8 cellular contexts compared by ENCODE assay signal in the genomic region with DNA sequence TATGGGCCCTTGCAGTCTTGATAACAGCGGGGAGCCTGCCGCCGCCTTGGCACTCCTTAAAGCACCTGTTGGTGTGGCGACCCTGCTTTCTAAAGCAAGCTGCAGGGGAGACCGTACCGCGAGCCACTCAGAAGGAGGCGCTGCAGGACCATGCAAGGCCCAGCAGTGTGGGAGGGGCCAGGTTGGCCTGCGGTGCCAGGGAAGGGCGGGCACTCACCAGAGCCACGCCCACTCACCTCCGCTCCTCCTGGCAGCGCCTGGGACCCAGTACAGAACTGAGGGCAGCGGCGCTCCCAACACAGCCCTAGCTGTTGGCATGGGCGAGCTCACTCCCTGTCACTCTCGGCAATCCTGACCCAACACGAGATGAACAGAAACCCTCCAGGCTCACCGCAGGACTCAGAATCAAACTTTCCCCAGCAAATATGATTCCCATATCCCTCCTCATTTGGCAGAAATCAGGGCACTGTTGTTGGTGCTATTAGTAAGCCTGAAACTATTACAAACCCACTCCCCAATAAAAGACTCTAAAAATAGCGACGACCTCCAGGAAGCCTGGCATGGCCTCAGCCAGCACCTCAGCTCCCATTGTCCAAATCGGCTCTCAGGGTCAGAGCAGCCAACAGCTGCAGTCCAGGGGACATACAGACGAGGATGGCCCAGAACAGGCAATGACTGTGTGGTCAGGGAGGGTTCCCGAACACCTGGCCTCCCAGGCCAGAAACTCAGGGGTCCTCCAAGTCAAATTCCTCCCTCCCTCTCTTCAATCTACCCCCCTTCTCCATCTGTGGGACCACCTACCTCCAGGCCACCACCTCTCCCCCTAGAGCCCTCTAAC.
DNase-seq lines count a peak whose midpoint lies in the region; ATAC-seq and TF ChIP-seq lines count a peak whose summit lies in the region.

No MANE protein-coding gene starts in this region.

- CTCF ChIA-PET in BJ (lab: Yijun Ruan, JAX): interaction anchor here (0.7 to 3.5 kb wide), 8 partner anchors 32 to 240 kb away, joined by 3 to 34 read pairs (median 4); no protein-coding TSS in a partner anchor

- ATAC-seq in GM19438 (IDR thresholded peaks at IDR 0.05; ENCODE audit: low read depth, unreplicated experiment) (peak; percentile 67), esophagus mucosa (peak; percentile 71), HG02884 (IDR thresholded peaks at IDR 0.05; ENCODE audit: unreplicated experiment) (no peak)

- no peak overlapping the region for H2AFZ ChIP-seq in neural cell (ENCODE audit: low read depth, low read length)

- TF ChIP-seq RAD21 in neural cell (conservative IDR thresholded peaks at IDR 0.05): no peak

- no peak overlapping the region for H3K4me3 ChIP-seq in BJ (ENCODE audit: low read depth, low read length)
- H3K4me3 ChIP-seq in neural cell (ENCODE audit: low read length): no peak overlapping the region
- no peak overlapping the region for H3K4me3 ChIP-seq in suprapubic skin

- H4K20me1 ChIP-seq in neural cell (ENCODE audit: insufficient read depth): no peaks in the 10 kb centered on the region

- no peak overlapping the region for H3K27ac ChIP-seq in neural cell (ENCODE audit: low read length)
- H3K27ac ChIP-seq in suprapubic skin: no peak overlapping the region

- H3K36me3 ChIP-seq in BJ (ENCODE audit: control insufficient read depth, insufficient read depth, low read length): peaks cover 36% of the 10 kb centered on the region
- H3K36me3 ChIP-seq in neural cell (ENCODE audit: insufficient read depth, low read length): no peaks in the 10 kb centered on the region
- peaks cover 60% of the 10 kb centered on the region for H3K36me3 ChIP-seq in suprapubic skin

- no peaks in the 10 kb centered on the region for H3K9me2 ChIP-seq in neural cell (ENCODE audit: insufficient read depth, low read length)

- no peaks in the 10 kb centered on the region for H3F3A ChIP-seq in neural cell (ENCODE audit: insufficient read depth, low read length, poor library complexity, severe bottlenecking)

- no peak for DNase-seq in BJ (ENCODE audit: low read depth)
- DNase-seq in NCI-H460 (ENCODE audit: extremely low read depth, low read depth): peak; percentile 86
- DNase-seq in activated CD8-positive, alpha-beta memory T cell treated with anti-CD3 and anti-CD28 coated beads for 48 hours (ENCODE audit: low read depth in 2 of 3, low spot score in 2 of 3): peak; percentile 35 to 48 (median 48)
- DNase-seq in suprapubic skin (ENCODE audit: low spot score in 2 of 2): no peak

- no peak for TF ChIP-seq POLR2A in suprapubic skin (IDR thresholded peaks at IDR 0.05)

- TF ChIP-seq EP300 in neural cell (conservative IDR thresholded peaks at IDR 0.05; ENCODE audit: poor library complexity, severe bottlenecking) (no peak), suprapubic skin (IDR thresholded peaks at IDR 0.05) (no peak)

- POLR2A ChIA-PET in BJ (lab: Charles Lee): no interaction called here

- H3K4me1 ChIP-seq in suprapubic skin: peaks cover 24% of the 10 kb centered on the region

- 73% methylated on average over 17 of the region's 24 CpGs for WGBS in suprapubic skin

- H3K9me3 ChIP-seq in neural cell (ENCODE audit: low read length) (no peaks in the 10 kb centered on the region), suprapubic skin (no peaks in the 10 kb centered on the region)

- no peaks in the 10 kb centered on the region for H3K79me2 ChIP-seq in neural cell (replicated peaks; ENCODE audit: insufficient read depth, low read length)

- TF ChIP-seq CTCF in BJ (IDR thresholded peaks at IDR 0.05; ENCODE audit: insufficient read depth, low read depth, low read length) (peak; percentile 56), neural cell (IDR thresholded peaks at IDR 0.05; ENCODE audit: poor library complexity, severe bottlenecking) (peak; percentile 19), suprapubic skin (IDR thresholded peaks at IDR 0.05) (peak; percentile 42 to 52)

- no peaks in the 10 kb centered on the region for H3K27me3 ChIP-seq in BJ (ENCODE audit: control insufficient read depth, insufficient read depth, low read length)
- H3K27me3 ChIP-seq in neural cell (ENCODE audit: insufficient read depth, low read depth, low read length): no peaks in the 10 kb centered on the region
- H3K27me3 ChIP-seq in suprapubic skin: no peaks in the 10 kb centered on the region

- no peak overlapping the region for H3K4me2 ChIP-seq in neural cell (ENCODE audit: low read length)

- H3K9ac ChIP-seq in neural cell (ENCODE audit: low read length): no peak overlapping the region

TF ChIP-seq in neural cell, 6 proteins besides CTCF, POLR2A, EP300 and RAD21:
- TF ChIP-seq POLR2AphosphoS5 (IDR thresholded peaks at IDR 0.05) (no peak), SMC3 (conservative IDR thresholded peaks at IDR 0.05; ENCODE audit: poor library complexity) (no peak), REST (IDR thresholded peaks at IDR 0.05; ENCODE audit: borderline replicate concordance) (no peak), TAF1 (IDR thresholded peaks at IDR 0.05; ENCODE audit: low read depth) (no peak), MXI1 (conservative IDR thresholded peaks at IDR 0.05; ENCODE audit: poor library complexity, severe bottlenecking) (no peak), EZH2 (IDR thresholded peaks at IDR 0.05; ENCODE audit: borderline replicate concordance, insufficient read depth, low read length, poor library complexity, severe bottlenecking) (no peak)

Comparison
In these comparisons a context has a peak if more than half of its experiments do, and no peak if none do; other contexts are left out.
1. DNase-seq: peak in NCI-H460 (single experiment) and activated CD8-positive, alpha-beta memory T cell treated with anti-CD3 and anti-CD28 coated beads for 48 hours (3 of 3); none in BJ (single experiment) and suprapubic skin (0 of 2).
2. Peak in every context shown above with its lines, with median percentiles within 50 percentile points of each other: CTCF ChIP-seq.